16 cellular contexts compared by ENCODE assay signal in genomic region chr7:132117636-132118035, GRCh38.
DNase-seq lines count a peak whose midpoint lies in the region; ATAC-seq, FAIRE-seq and TF ChIP-seq lines count a peak whose summit lies in the region.
"Had no signal": no experiment of that assay in that cellular context is flagged by ENCODE, and none has a peak within 500 bp of the region (broad histone marks: within the 10 kb centered on the region; RNA-seq: fewer than 3 reads in every experiment).

No MANE protein-coding gene starts in this region.

- no peaks in the 10 kb centered on the region for H3K27me3 ChIP-seq in PC-3 (ENCODE audit: low read length)

- ATAC-seq in A549 (no peak), PC-3 (no peak)
- ATAC-seq: GM23338 had no signal

- no peaks in the 10 kb centered on the region for H3K36me3 ChIP-seq in PC-3 (ENCODE audit: low read depth, low read length)

- TF ChIP-seq CTCF in A549 (IDR thresholded peaks at IDR 0.05) (no peak), PC-3 (conservative IDR thresholded peaks at IDR 0.05; ENCODE audit: low read depth, low read length) (no peak)

- H3K9me3 ChIP-seq in A549: no peaks in the 10 kb centered on the region
- H3K9me3 ChIP-seq in PC-3 (ENCODE audit: low read length): no peaks in the 10 kb centered on the region
- H3K9me3 ChIP-seq: Caco-2 had no signal

- intact Hi-C loops in PC-3 (cut with micrococcal nuclease): loop anchor here (2.0 kb wide), 2 partner anchors 27 to 53 kb away; no protein-coding TSS in a partner anchor

- no TSS peak for BruUV-seq in PC-3 (replicated peaks; lab: Mats Ljungman, UMichigan)

- H3K4me2 ChIP-seq in A549 (peak overlapping the region; percentile 66), PC-3 (ENCODE audit: low read length) (no peak overlapping the region; the same call in 1 of the 2 replicates)
- H3K4me2 ChIP-seq: GM23338 had no signal

- TF ChIP-seq RAD21 in A549 (conservative IDR thresholded peaks at IDR 0.05 in 1 of 2, IDR thresholded peaks at IDR 0.05 in 1 of 2): no peak

- no peak for FAIRE-seq in A549 (lab: Jason Lieb, UNC)
- FAIRE-seq: D721Med, G401.6, GM12891, GM18507 had no signal

- H3F3A ChIP-seq in PC-3 (ENCODE audit: low read length, unreplicated experiment): no peaks in the 10 kb centered on the region

- TF ChIP-seq POLR2A in A549 (IDR thresholded peaks at IDR 0.05; ENCODE audit: low read length): no peak

- CTCF ChIA-PET in A549 (lab: Yijun Ruan, JAX): interaction anchor here (0.7 kb wide), 2 partner anchors 40 to 172 kb away, joined by 3 read pairs; no protein-coding TSS in a partner anchor
- CTCF ChIA-PET in PC-3 (lab: Charles Lee): no interaction called here

- no peak for TF ChIP-seq EP300 in A549 (IDR thresholded peaks at IDR 0.05)

- no peak overlapping the region for H2AFZ ChIP-seq in PC-3 (ENCODE audit: low read length)
- H2AFZ ChIP-seq: GM23338 had no signal

- no peak overlapping the region for H3K9ac ChIP-seq in PC-3 (ENCODE audit: low read length)

- H3K4me1 ChIP-seq in A549 (peaks cover 43% of the 10 kb centered on the region), PC-3 (ENCODE audit: insufficient read depth, low read length) (peaks cover 48% of the 10 kb centered on the region)
- H3K4me1 ChIP-seq: Caco-2 had no signal

- POLR2A ChIA-PET in A549 (lab: Yijun Ruan, JAX): no interaction called here
- POLR2A ChIA-PET in PC-3 (lab: Charles Lee; ENCODE audit: unreplicated experiment): no interaction called here

- DNase-seq in NCI-H748 (lab: John Stamatoyannopoulos, UW; ENCODE audit: unreplicated experiment) (peak; percentile 9), NCI-H748 treated with DMSO at 0.1 percent for 48 hours (lab: John Stamatoyannopoulos, UW) (no peak), A549 (ENCODE audit: low read depth in 1 of 2, low spot score in 1 of 2) (no peak), PC-3 (no peak), mesenteric fat pad (ENCODE audit: low spot score) (peak; percentile 51), T1000 (lab: John Stamatoyannopoulos, UW) (no peak), medulla oblongata (ENCODE audit: extremely low spot score) (no peak)
- DNase-seq: Caco-2; CD4-positive, alpha-beta T cell had no signal

- WGBS in A549 (ENCODE audit: missing lambda C conversion rate): 71% methylated on average over 6 of the region's 6 CpGs

- H3K9me2 ChIP-seq in PC-3 (replicated peaks; ENCODE audit: low read length): no peaks in the 10 kb centered on the region

- no peaks in the 10 kb centered on the region for H3K79me2 ChIP-seq in PC-3 (ENCODE audit: low read length)

- no peak overlapping the region for H3K4me3 ChIP-seq in A549
- no peak overlapping the region for H3K4me3 ChIP-seq in PC-3 (ENCODE audit: low read length)
- H3K4me3 ChIP-seq: GM23338 had no signal

- peak overlapping the region; percentile 81 to 86 for H3K27ac ChIP-seq in A549
- H3K27ac ChIP-seq in PC-3 (ENCODE audit: low read length): peak overlapping the region; percentile 92
- H3K27ac ChIP-seq: C4-2B, HL-60 had no signal

- H4K20me1 ChIP-seq in PC-3 (ENCODE audit: low read length): no peaks in the 10 kb centered on the region

TF ChIP-seq in A549, 52 proteins besides CTCF, POLR2A, EP300 and RAD21:
- TF ChIP-seq, protein P1, sequence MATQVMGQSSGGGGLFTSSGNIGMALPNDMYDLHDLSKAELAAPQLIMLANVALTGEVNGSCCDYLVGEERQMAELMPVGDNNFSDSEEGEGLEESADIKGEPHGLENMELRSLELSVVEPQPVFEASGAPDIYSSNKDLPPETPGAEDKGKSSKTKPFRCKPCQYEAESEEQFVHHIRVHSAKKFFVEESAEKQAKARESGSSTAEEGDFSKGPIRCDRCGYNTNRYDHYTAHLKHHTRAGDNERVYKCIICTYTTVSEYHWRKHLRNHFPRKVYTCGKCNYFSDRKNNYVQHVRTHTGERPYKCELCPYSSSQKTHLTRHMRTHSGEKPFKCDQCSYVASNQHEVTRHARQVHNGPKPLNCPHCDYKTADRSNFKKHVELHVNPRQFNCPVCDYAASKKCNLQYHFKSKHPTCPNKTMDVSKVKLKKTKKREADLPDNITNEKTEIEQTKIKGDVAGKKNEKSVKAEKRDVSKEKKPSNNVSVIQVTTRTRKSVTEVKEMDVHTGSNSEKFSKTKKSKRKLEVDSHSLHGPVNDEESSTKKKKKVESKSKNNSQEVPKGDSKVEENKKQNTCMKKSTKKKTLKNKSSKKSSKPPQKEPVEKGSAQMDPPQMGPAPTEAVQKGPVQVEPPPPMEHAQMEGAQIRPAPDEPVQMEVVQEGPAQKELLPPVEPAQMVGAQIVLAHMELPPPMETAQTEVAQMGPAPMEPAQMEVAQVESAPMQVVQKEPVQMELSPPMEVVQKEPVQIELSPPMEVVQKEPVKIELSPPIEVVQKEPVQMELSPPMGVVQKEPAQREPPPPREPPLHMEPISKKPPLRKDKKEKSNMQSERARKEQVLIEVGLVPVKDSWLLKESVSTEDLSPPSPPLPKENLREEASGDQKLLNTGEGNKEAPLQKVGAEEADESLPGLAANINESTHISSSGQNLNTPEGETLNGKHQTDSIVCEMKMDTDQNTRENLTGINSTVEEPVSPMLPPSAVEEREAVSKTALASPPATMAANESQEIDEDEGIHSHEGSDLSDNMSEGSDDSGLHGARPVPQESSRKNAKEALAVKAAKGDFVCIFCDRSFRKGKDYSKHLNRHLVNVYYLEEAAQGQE (IDR thresholded peaks at IDR 0.05): no peak
- TF ChIP-seq HEYL (CRISPR knock-in tag; IDR thresholded peaks at IDR 0.05): no peak
- no peak for TF ChIP-seq NR3C1 (IDR thresholded peaks at IDR 0.05)

Comparison
In these comparisons a context has a peak if more than half of its experiments do, and no peak if none do; other contexts are left out.
1. DNase-seq: peak in NCI-H748 (single experiment) and mesenteric fat pad (single experiment); none in NCI-H748 treated with DMSO at 0.1 percent for 48 hours (single experiment), A549 (0 of 2), PC-3 (single experiment), T1000 (single experiment) and medulla oblongata (single experiment).